12 cellular contexts compared by ENCODE assay signal in the genomic region with DNA sequence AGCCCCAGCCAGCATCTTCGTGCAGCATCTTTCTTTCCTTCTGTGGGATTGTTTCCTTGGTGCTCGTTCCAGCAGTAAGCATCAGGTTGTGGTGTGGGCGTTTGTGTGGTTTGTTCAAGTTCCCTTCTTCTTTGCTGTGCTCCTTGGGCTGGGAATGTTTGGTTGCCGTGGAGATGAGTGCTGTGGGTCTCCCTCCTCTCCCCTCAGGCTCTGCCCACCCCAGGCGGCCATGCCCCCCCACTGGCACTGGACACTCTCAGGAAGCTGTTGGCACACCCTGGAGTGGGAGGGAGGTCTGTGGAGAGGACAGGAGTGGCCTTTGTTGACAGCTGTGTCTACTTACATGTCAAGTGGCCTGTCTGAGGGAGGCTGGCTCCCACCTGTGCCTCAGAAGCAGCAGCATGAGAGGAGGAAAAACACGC. TPM values are rescaled to one million over a fixed set of nuclear protein-coding genes. Genes with fewer than 3 reads are reported as not detected.
DNase-seq lines count a peak whose midpoint lies in the region; ATAC-seq and TF ChIP-seq lines count a peak whose summit lies in the region.
"Had no signal": no experiment of that assay in that cellular context is flagged by ENCODE, and none has a peak within 500 bp of the region (broad histone marks: within the 10 kb centered on the region; RNA-seq: fewer than 3 reads in every experiment).

No MANE protein-coding gene starts in this region.

- H2BK5ac ChIP-seq in mesenchymal stem cell (ENCODE audit: low read depth, low read length, poor library complexity, severe bottlenecking), result no peak overlapping the region

- peaks cover 35% of the 10 kb centered on the region for H3K4me1 ChIP-seq in mesenchymal stem cell (ENCODE audit: control insufficient read depth, insufficient read depth, low read depth, low read length)
- H3K4me1 ChIP-seq in esophagus muscularis mucosa, result peaks cover 39 to 68% (median 59%) of the 10 kb centered on the region in 4 donors

- no peaks in the 10 kb centered on the region for H3K9me3 ChIP-seq in mesenchymal stem cell (ENCODE audit: control insufficient read depth, low read length)
- no peaks in the 10 kb centered on the region for H3K9me3 ChIP-seq in esophagus muscularis mucosa
- H3K9me3 ChIP-seq: SJCRH30, suprapubic skin had no signal

- no peak for ATAC-seq in HG02870 (IDR thresholded peaks at IDR 0.05; ENCODE audit: unreplicated experiment)
- no peak for ATAC-seq in HG03342 (IDR thresholded peaks at IDR 0.05; ENCODE audit: unreplicated experiment)
- ATAC-seq: left colon had no signal

- TF ChIP-seq POLR2A in NB4 (IDR thresholded peaks at IDR 0.05; ENCODE audit: extremely low read depth, insufficient read length) (no peak), esophagus muscularis mucosa (IDR thresholded peaks at IDR 0.05; ENCODE audit: low read depth) (no peak)

- intact Hi-C loops in esophagus muscularis mucosa (cut with DNase I), result no loop called here

- H3K4me3 ChIP-seq in NB4 (ENCODE audit: low read depth, low read length) (no peak overlapping the region), astrocyte of the spinal cord (ENCODE audit: low read depth, low read length) (no peak overlapping the region), mesenchymal stem cell (ENCODE audit: insufficient read depth in 1 of 2, low read depth in 1 of 2, low read length in 2 of 2) (no peak overlapping the region), esophagus muscularis mucosa (no peak overlapping the region)
- H3K4me3 ChIP-seq: SJCRH30, suprapubic skin had no signal

- H3K79me1 ChIP-seq in mesenchymal stem cell (replicated peaks; ENCODE audit: low read length, poor library complexity, severe bottlenecking), result peaks cover 17% of the 10 kb centered on the region

- H3K4ac ChIP-seq in mesenchymal stem cell (ENCODE audit: low read depth in 1 of 2, low read length in 2 of 2), result peak overlapping the region; percentile 67 to 87

- H3K36me3 ChIP-seq in mesenchymal stem cell (ENCODE audit: control insufficient read depth in 1 of 2, insufficient read depth in 2 of 2, low read depth in 1 of 2, low read length in 2 of 2), result peaks cover 3 to 21% of the 10 kb centered on the region in 2 experiments
- peaks cover 0 to 2% (median 0%) of the 10 kb centered on the region in 4 donors for H3K36me3 ChIP-seq in esophagus muscularis mucosa

- peak overlapping the region in 1 of 2 experiments; percentile 92 for H3K14ac ChIP-seq in mesenchymal stem cell (ENCODE audit: low read length in 2 of 2)

- H2AK5ac ChIP-seq in mesenchymal stem cell (ENCODE audit: low read length, severe bottlenecking), result peak overlapping the region; percentile 91

- TF ChIP-seq CTCF in NB4 (IDR thresholded peaks at IDR 0.05; ENCODE audit: low read depth, low read length), result no peak
- TF ChIP-seq CTCF in astrocyte of the spinal cord (IDR thresholded peaks at IDR 0.05; ENCODE audit: low read depth, low read length), result no peak
- no peak for TF ChIP-seq CTCF in GM10266 (IDR thresholded peaks at IDR 0.05; ENCODE audit: control insufficient read depth, insufficient read depth, low read depth, missing control alignments)
- no peak for TF ChIP-seq CTCF in esophagus muscularis mucosa (IDR thresholded peaks at IDR 0.05)

- H3K27me3 ChIP-seq in mesenchymal stem cell (ENCODE audit: control insufficient read depth in 1 of 2, insufficient read depth in 1 of 2, low read length in 2 of 2), result no peaks in the 10 kb centered on the region
- H3K27me3 ChIP-seq in esophagus muscularis mucosa, result no peaks in the 10 kb centered on the region
- H3K27me3 ChIP-seq: SJCRH30, suprapubic skin had no signal

- H3K23ac ChIP-seq in mesenchymal stem cell (ENCODE audit: low read length in 2 of 2), result peak overlapping the region in 1 of 2 experiments; percentile 47

- no peak overlapping the region for H3K9ac ChIP-seq in mesenchymal stem cell (ENCODE audit: low read length)

- peak overlapping the region; percentile 46 for H4K8ac ChIP-seq in mesenchymal stem cell (ENCODE audit: low read length)

- H2BK15ac ChIP-seq in mesenchymal stem cell (ENCODE audit: low read depth, poor library complexity, severe bottlenecking), result peak overlapping the region; percentile 91

- DNase-seq in COLO668 (lab: John Stamatoyannopoulos, UW; ENCODE audit: unreplicated experiment), result peak; percentile 17
- peak; percentile 38 for DNase-seq in NB4 (ENCODE audit: low read depth)
- peak; percentile 86 for DNase-seq in astrocyte of the spinal cord (ENCODE audit: low read depth, low spot score)
- DNase-seq in mesenchymal stem cell, result peak; percentile 86
- DNase-seq in GM10266 (ENCODE audit: extremely low spot score), result no peak
- no peak for DNase-seq in esophagus muscularis mucosa (ENCODE audit: extremely low spot score)
- DNase-seq: effector CD4-positive, alpha-beta T cell; left colon had no signal

- in situ Hi-C loops in astrocyte of the spinal cord (cut with HindIII; ENCODE audit: low sequenced_read_pairs), result no loop called here

- H3K27ac ChIP-seq in mesenchymal stem cell (ENCODE audit: low read length, poor library complexity, severe bottlenecking) (peak overlapping the region; percentile 67), esophagus muscularis mucosa (replicated peaks in 1 of 4) (peak overlapping the region in 2 of 4 donors; percentile 3 to 36)
- H3K27ac ChIP-seq: SJCRH30, suprapubic skin had no signal

- no peak overlapping the region for H2BK120ac ChIP-seq in mesenchymal stem cell (ENCODE audit: low read depth, low read length)

- no peak overlapping the region for H3K4me2 ChIP-seq in mesenchymal stem cell (ENCODE audit: low read length, poor library complexity, severe bottlenecking)

- no peak overlapping the region for H2AFZ ChIP-seq in mesenchymal stem cell (ENCODE audit: low read depth, low read length)

- no peak for TF ChIP-seq EP300 in esophagus muscularis mucosa (IDR thresholded peaks at IDR 0.05)

- H3K18ac ChIP-seq in mesenchymal stem cell (ENCODE audit: low read depth in 1 of 2, low read length in 2 of 2), result peak overlapping the region; percentile 57 to 81

- H4K91ac ChIP-seq in mesenchymal stem cell (ENCODE audit: low read length), result peak overlapping the region; percentile 62

- 82% methylated on average over 2 of the region's 6 CpGs for WGBS in mesenchymal stem cell
- 34% methylated on average over 5 of the region's 6 CpGs for WGBS in esophagus muscularis mucosa

- H2BK12ac ChIP-seq in mesenchymal stem cell (ENCODE audit: low read length in 2 of 2), result peak overlapping the region; percentile 44 to 82

RNA-seq across cellular contexts. Expression of gene SACM1L, which starts 46.5 kb away (rescaled TPM):
- 20.4 TPM for polyA plus RNA-seq in mesenchymal stem cell (2013, experiment 1 of 2)
- 22.4 TPM for polyA plus RNA-seq in mesenchymal stem cell (2013, experiment 2 of 2)
- total RNA-seq in esophagus muscularis mucosa, result 10 to 100 TPM; 33.2 to 37.4 (median 36.2) TPM

RNA-seq across cellular contexts. Expression of gene LIMD1, which starts 48.2 kb away (rescaled TPM):
- polyA plus RNA-seq in mesenchymal stem cell (2013, experiment 1 of 2), result 9.4 TPM
- 8.4 TPM for polyA plus RNA-seq in mesenchymal stem cell (2013, experiment 2 of 2)
- total RNA-seq in esophagus muscularis mucosa, result 10 to 100 TPM; 14.6 to 36.1 (median 29.2) TPM

Comparison
In these comparisons a context has a peak if more than half of its experiments do, and no peak if none do; other contexts are left out.
1. DNase-seq: peak in COLO668 (single experiment), NB4 (single experiment), astrocyte of the spinal cord (single experiment) and mesenchymal stem cell (single experiment); none in GM10266 (single experiment) and esophagus muscularis mucosa (single experiment).